18 cellular contexts compared by ENCODE assay signal in genomic region chr17:62625184-62625869, GRCh38. TPM values are rescaled to one million over a fixed set of nuclear protein-coding genes. Genes with fewer than 3 reads are reported as not detected.
DNase-seq lines count a peak whose midpoint lies in the region; ATAC-seq and TF ChIP-seq lines count a peak whose summit lies in the region.
"Had no signal": no experiment of that assay in that cellular context is flagged by ENCODE, and none has a peak within 500 bp of the region (broad histone marks: within the 10 kb centered on the region; RNA-seq: fewer than 3 reads in every experiment).

No MANE protein-coding gene starts in this region.

- DNase-seq in HL-60 (ENCODE audit: low read depth in 1 of 2, low spot score in 1 of 2) = peak; percentile 49 to 72
- DNase-seq in UCSD-AML1 (lab: John Stamatoyannopoulos, UW; ENCODE audit: unreplicated experiment) = peak; percentile 31
- no peak for DNase-seq in naive thymus-derived CD4-positive, alpha-beta T cell
- no peak for DNase-seq in NCI-H128 (lab: John Stamatoyannopoulos, UW; ENCODE audit: unreplicated experiment)
- no peak for DNase-seq in central memory CD4-positive, alpha-beta T cell
- no peak for DNase-seq in NCI-H524 treated with DMSO at 0.1 percent for 48 hours (lab: John Stamatoyannopoulos, UW)
- DNase-seq: activated CD8-positive, alpha-beta memory T cell treated with anti-CD3 and anti-CD28 coated beads, Interleukin-2, amount 50 U/mL, for 48 hours; DMS53; effector memory CD4-positive, alpha-beta T cell; GOT3; left ventricle myocardium superior; NCI-H1417; NCI-H510A; tibial artery had no signal

- peaks cover 41 to 62% (median 45%) of the 10 kb centered on the region in 10 experiments for H3K4me1 ChIP-seq in BLaER1 treated with 17β-estradiol and CSF1 and Interleukin-3, amounts not matched to agents 10 nM and 100 nM
- peaks cover 0 to 6% of the 10 kb centered on the region in 2 donors for H3K4me1 ChIP-seq in naive thymus-derived CD4-positive, alpha-beta T cell (ENCODE audit: control insufficient read depth in 2 of 2, insufficient read depth in 2 of 2, low read length in 2 of 2)
- H3K4me1 ChIP-seq: breast epithelium had no signal

- intact Hi-C loops in naive thymus-derived CD4-positive, alpha-beta T cell (cut with micrococcal nuclease) = no loop called here

- H3K9me3 ChIP-seq in BLaER1 treated with 17β-estradiol and CSF1 and Interleukin-3, amounts not matched to agents 10 nM and 100 nM (replicated peaks in 1 of 11) = no peaks in the 10 kb centered on the region
- H3K9me3 ChIP-seq in naive thymus-derived CD4-positive, alpha-beta T cell (ENCODE audit: control insufficient read depth in 2 of 3, low read length in 3 of 3) = no peaks in the 10 kb centered on the region
- H3K9me3 ChIP-seq: breast epithelium, tibial artery had no signal

- H3K4me1 Mint-ChIP-seq in naive thymus-derived CD4-positive, alpha-beta T cell = peaks cover 5 to 29% (median 11%) of the 10 kb centered on the region in 7 donors

- peaks cover 14 to 21% (median 16%) of the 10 kb centered on the region in 11 experiments; a peak in 20 of 22 replicates for H4K20me1 ChIP-seq in BLaER1 treated with 17β-estradiol and CSF1 and Interleukin-3, amounts not matched to agents 10 nM and 100 nM

- H3K36me3 Mint-ChIP-seq in naive thymus-derived CD4-positive, alpha-beta T cell = peaks cover 0 to 11% (median 0%) of the 10 kb centered on the region in 5 donors

- H3K36me3 ChIP-seq in BLaER1 treated with 17β-estradiol and CSF1 and Interleukin-3, amounts not matched to agents 10 nM and 100 nM = peaks cover 0 to 10% (median 0%) of the 10 kb centered on the region in 11 experiments; a peak in 3 of 22 replicates
- no peaks in the 10 kb centered on the region for H3K36me3 ChIP-seq in naive thymus-derived CD4-positive, alpha-beta T cell (ENCODE audit: control insufficient read depth in 2 of 3, insufficient read depth in 3 of 3, low read length in 3 of 3)
- H3K36me3 ChIP-seq: breast epithelium, tibial artery had no signal

- H3K27me3 Mint-ChIP-seq in naive thymus-derived CD4-positive, alpha-beta T cell = peaks cover 4 to 39% (median 11%) of the 10 kb centered on the region in 5 donors

- H3K9me3 Mint-ChIP-seq in naive thymus-derived CD4-positive, alpha-beta T cell = no peaks in the 10 kb centered on the region
- H3K9me3 Mint-ChIP-seq: activated naive CD4-positive, alpha-beta T cell treated with anti-CD3 and anti-CD28 coated beads, Interleukin-2, amount 50 U/mL, for 72 hours had no signal

- ATAC-seq in naive thymus-derived CD4-positive, alpha-beta T cell = peak; percentile 43
- no peak for ATAC-seq in GM21786 (IDR thresholded peaks at IDR 0.05; ENCODE audit: unreplicated experiment)
- ATAC-seq: activated naive CD4-positive, alpha-beta T cell treated with anti-CD3 and anti-CD28 coated beads, Interleukin-2, amount 50 U/mL, for 72 hours had no signal

- peak overlapping the region; percentile 84 to 99 (median 97) for H3K4me2 ChIP-seq in BLaER1 treated with 17β-estradiol and CSF1 and Interleukin-3, amounts not matched to agents 10 nM and 100 nM

- H3K27me3 ChIP-seq in BLaER1 treated with 17β-estradiol and CSF1 and Interleukin-3, amounts not matched to agents 10 nM and 100 nM = no peaks in the 10 kb centered on the region
- H3K27me3 ChIP-seq in HL-60 (ENCODE audit: insufficient read depth, poor library complexity, severe bottlenecking) = no peaks in the 10 kb centered on the region
- no peaks in the 10 kb centered on the region for H3K27me3 ChIP-seq in naive thymus-derived CD4-positive, alpha-beta T cell (ENCODE audit: control insufficient read depth in 2 of 2, insufficient read depth in 2 of 2, low read length in 2 of 2)
- H3K27me3 ChIP-seq: tibial artery had no signal

- peak overlapping the region in 1 of 9 donors; percentile 50 for H3K27ac Mint-ChIP-seq in naive thymus-derived CD4-positive, alpha-beta T cell
- H3K27ac Mint-ChIP-seq: activated naive CD4-positive, alpha-beta T cell treated with anti-CD3 and anti-CD28 coated beads, Interleukin-2, amount 50 U/mL, for 72 hours had no signal

- no peak for TF ChIP-seq CTCF in HL-60 (IDR thresholded peaks at IDR 0.05; ENCODE audit: insufficient read depth, low read length)

- peak overlapping the region in 5 of 10 donors; percentile 29 to 91 (median 75) for H3K4me3 Mint-ChIP-seq in naive thymus-derived CD4-positive, alpha-beta T cell

- H3K9ac ChIP-seq in BLaER1 treated with 17β-estradiol and CSF1 and Interleukin-3, amounts not matched to agents 10 nM and 100 nM = peak overlapping the region in 4 of 11 experiments; percentile 1 to 10 (median 6); a peak in 2 of 22 replicates

- peak overlapping the region in 9 of 11 experiments; percentile 10 to 90 (median 82); a peak in 12 of 22 replicates for H3K27ac ChIP-seq in BLaER1 treated with 17β-estradiol and CSF1 and Interleukin-3, amounts not matched to agents 10 nM and 100 nM
- peak overlapping the region; percentile 30 for H3K27ac ChIP-seq in HL-60 (replicated peaks)
- H3K27ac ChIP-seq in naive thymus-derived CD4-positive, alpha-beta T cell (ENCODE audit: low read depth, low read length) = no peak overlapping the region

- CTCF ChIA-PET in naive thymus-derived CD4-positive, alpha-beta T cell (lab: Charles Lee) = interaction anchor here (0.6 kb wide), 1 partner anchor 80 kb away, joined by 3 read pairs; no protein-coding TSS in a partner anchor

- POLR2A ChIA-PET in naive thymus-derived CD4-positive, alpha-beta T cell (lab: Charles Lee) = no interaction called here

- peak overlapping the region in 2 of 10 experiments; percentile 94 to 97; a peak in 2 of 20 replicates for H3K4me3 ChIP-seq in BLaER1 treated with 17β-estradiol and CSF1 and Interleukin-3, amounts not matched to agents 10 nM and 100 nM
- no peak overlapping the region for H3K4me3 ChIP-seq in HL-60 (replicated peaks; ENCODE audit: insufficient read depth, low read length)
- no peak overlapping the region for H3K4me3 ChIP-seq in naive thymus-derived CD4-positive, alpha-beta T cell (ENCODE audit: low read length)
- H3K4me3 ChIP-seq: breast epithelium, tibial artery had no signal

RNA-seq across cellular contexts. Expression of gene MRC2, which starts 2.1 kb away (rescaled TPM):
- 1 to 10 TPM in 4 of 5 experiments, under 1 TPM in 1; 0.39 to 3.4 (median 2.7) TPM for total RNA-seq in naive thymus-derived CD4-positive, alpha-beta T cell
- 1 to 10 TPM in 1 of 2 donors, under 1 TPM in 1; 0.11 to 1.0 TPM for polyA plus RNA-seq in naive thymus-derived CD4-positive, alpha-beta T cell

Comparison
In these comparisons a context has a peak if more than half of its experiments do, and no peak if none do; other contexts are left out.
1. DNase-seq: peak in HL-60 (2 of 2) and UCSD-AML1 (single experiment); none in naive thymus-derived CD4-positive, alpha-beta T cell (0 of 9), NCI-H128 (single experiment), central memory CD4-positive, alpha-beta T cell (single experiment) and NCI-H524 treated with DMSO at 0.1 percent for 48 hours (single experiment).